Comparison of ENCODE assay signal across 8 cellular contexts in the genomic region with DNA sequence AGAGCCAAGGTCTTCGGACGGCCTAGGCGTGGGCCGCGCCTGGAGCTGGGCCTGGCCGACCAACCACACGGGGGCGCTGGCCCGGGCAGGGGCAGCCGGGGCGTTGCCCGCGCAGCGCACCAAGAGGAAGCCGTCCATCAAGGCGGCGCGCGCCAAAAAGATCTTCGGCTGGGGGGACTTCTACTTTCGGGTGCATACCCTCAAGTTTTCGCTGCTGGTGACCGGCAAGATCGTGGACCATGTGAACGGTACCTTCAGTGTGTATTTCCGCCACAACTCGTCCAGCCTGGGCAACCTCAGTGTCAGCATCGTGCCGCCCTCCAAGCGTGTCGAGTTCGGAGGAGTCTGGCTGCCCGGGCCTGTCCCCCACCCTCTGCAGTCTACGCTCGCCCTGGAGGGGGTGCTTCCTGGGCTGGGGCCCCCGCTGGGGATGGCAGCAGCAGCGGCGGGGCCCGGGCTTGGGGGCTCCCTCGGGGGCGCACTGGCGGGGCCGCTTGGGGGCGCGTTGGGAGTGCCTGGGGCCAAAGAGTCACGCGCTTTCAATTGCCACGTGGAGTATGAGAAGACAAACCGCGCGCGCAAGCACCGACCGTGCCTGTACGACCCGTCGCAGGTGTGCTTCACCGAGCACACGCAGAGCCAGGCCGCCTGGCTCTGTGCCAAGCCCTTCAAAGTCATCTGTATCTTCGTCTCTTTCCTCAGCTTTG. TPM values are rescaled to one million over a fixed set of nuclear protein-coding genes. Genes with fewer than 3 reads are reported as not detected.
DNase-seq lines count a peak whose midpoint lies in the region; TF ChIP-seq lines count a peak whose summit lies in the region.

No MANE protein-coding gene starts in this region.

- no peaks in the 10 kb centered on the region for H3K36me3 ChIP-seq in testis (ENCODE audit: low read depth, missing control alignments)

- peaks cover 16% of the 10 kb centered on the region for H3K4me1 ChIP-seq in testis

- H3K27ac Mint-ChIP-seq in activated naive CD4-positive, alpha-beta T cell treated with anti-CD3 and anti-CD28 coated beads, Interleukin-2, amount 50 U/mL, for 24 hours: peak overlapping the region; percentile 4

- no peaks in the 10 kb centered on the region for H3K27me3 ChIP-seq in testis

- peaks cover 53% of the 10 kb centered on the region for H3K27me3 Mint-ChIP-seq in activated naive CD4-positive, alpha-beta T cell treated with anti-CD3 and anti-CD28 coated beads, Interleukin-2, amount 50 U/mL, for 24 hours

- no peaks in the 10 kb centered on the region for H3K9me3 Mint-ChIP-seq in activated naive CD4-positive, alpha-beta T cell treated with anti-CD3 and anti-CD28 coated beads, Interleukin-2, amount 50 U/mL, for 24 hours

- H3K27ac ChIP-seq in testis: no peak overlapping the region

- H3K4me3 Mint-ChIP-seq in activated naive CD4-positive, alpha-beta T cell treated with anti-CD3 and anti-CD28 coated beads, Interleukin-2, amount 50 U/mL, for 24 hours: peak overlapping the region; percentile 33

- H3K36me3 Mint-ChIP-seq in activated naive CD4-positive, alpha-beta T cell treated with anti-CD3 and anti-CD28 coated beads, Interleukin-2, amount 50 U/mL, for 24 hours: peaks cover 3% of the 10 kb centered on the region

- peak overlapping the region; percentile 26 to 43 for H3K4me3 ChIP-seq in testis

- in situ Hi-C loops in GM13977 (cut with MboI; ENCODE audit: low pct_unique_long_range_greater_than_20kb, low sequenced_read_pairs, unreplicated experiment): no loop called here

- peaks cover 70% of the 10 kb centered on the region for H3K4me1 Mint-ChIP-seq in activated naive CD4-positive, alpha-beta T cell treated with anti-CD3 and anti-CD28 coated beads, Interleukin-2, amount 50 U/mL, for 24 hours

- TF ChIP-seq POLR2A in testis (IDR thresholded peaks at IDR 0.05): no peak

- intact Hi-C loops in testis (cut with DNase I; ENCODE audit: low total_unique reads): no loop called here

- TF ChIP-seq CTCF in GM13977 (IDR thresholded peaks at IDR 0.05; ENCODE audit: extremely low read depth, insufficient read depth, missing control alignments) (peak; percentile 86), testis (IDR thresholded peaks at IDR 0.05) (peak; percentile 30 to 41 (median 31))

- H3K9me3 ChIP-seq in testis: no peaks in the 10 kb centered on the region

- 24 to 42% methylated on average over 16 to 52 of the region's 61 CpGs for WGBS in testis, 2 donors

- DNase-seq in GM13977 (ENCODE audit: low spot score) (no peak), NOMO-1 treated with dmso at 0.1 percent for 144 hours (lab: John Stamatoyannopoulos, UW; ENCODE audit: unreplicated experiment) (peak; percentile 47), islet precursor cell (peak; percentile 91), testis (no peak), AML-193 (lab: John Stamatoyannopoulos, UW) (no peak), GM19238 (ENCODE audit: insufficient read length, low spot score) (no peak)
- no peak for DNase-seq in NK-92 treated with Interleukin-12 subunit alpha and Interleukin-12 subunit beta, amount 100 ng/mL, for 24 hours (lab: John Stamatoyannopoulos, UW)

RNA-seq across cellular contexts. Expression of gene SHMT2, which starts 4.4 kb away (rescaled TPM):
- total RNA-seq in testis: 10 to 100 TPM; 25.9 to 33.9 TPM
- polyA plus RNA-seq in testis (ENCODE audit: insufficient read depth, low read depth, low replicate concordance): 24.8 TPM

RNA-seq across cellular contexts. Expression of gene NXPH4, which starts 8.5 kb away (rescaled TPM):
- total RNA-seq in testis: 1 to 10 TPM; 7.5 to 7.7 TPM
- polyA plus RNA-seq in testis (ENCODE audit: insufficient read depth, low read depth, low replicate concordance): 1.8 TPM

RNA-seq across cellular contexts. Expression of gene STAC3, which starts 25.9 kb away (rescaled TPM):
- 10 to 100 TPM in 1 of 2 donors, 1 to 10 TPM in 1; 5.0 to 12.0 TPM for total RNA-seq in testis
- polyA plus RNA-seq in testis (ENCODE audit: insufficient read depth, low read depth, low replicate concordance): 23.4 TPM

Comparison
In these comparisons a context has a peak if more than half of its experiments do, and no peak if none do; other contexts are left out.
1. DNase-seq: peak in NOMO-1 treated with dmso at 0.1 percent for 144 hours (single experiment) and islet precursor cell (single experiment); none in GM13977 (single experiment), testis (single experiment), AML-193 (0 of 2), GM19238 (single experiment) and NK-92 treated with Interleukin-12 subunit alpha and Interleukin-12 subunit beta, amount 100 ng/mL, for 24 hours (single experiment).